ENCODE assay signal across 32 cellular contexts in the genomic region with DNA sequence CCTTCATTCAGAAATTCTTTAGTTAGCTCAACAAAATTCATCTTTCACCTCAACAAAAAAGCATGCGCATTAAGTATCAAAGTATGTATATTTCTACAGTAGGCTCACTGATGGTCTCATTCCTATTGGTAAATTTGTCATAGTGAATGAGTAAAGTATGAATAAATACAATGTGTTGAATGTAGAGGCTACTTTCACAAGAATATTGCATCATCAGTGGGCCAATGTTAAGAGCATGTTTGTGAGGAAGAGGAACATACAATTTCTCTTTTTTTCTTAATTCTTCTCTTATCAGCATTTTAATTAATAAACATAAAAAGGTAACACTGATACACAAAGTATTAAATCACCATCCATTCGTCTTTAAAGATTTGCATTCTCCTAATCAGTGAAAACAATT.
"Had no signal": no experiment of that assay in that cellular context is flagged by ENCODE, and none has a peak within 500 bp of the region (broad histone marks: within the 10 kb centered on the region; RNA-seq: fewer than 3 reads in every experiment).

No MANE protein-coding gene starts in this region.

- H3K9me3 ChIP-seq: esophagus muscularis mucosa, left lung, mucosa of descending colon, ovary, thoracic aorta, uterus had no signal

- DNase-seq: activated CD4-positive, alpha-beta T cell treated with anti-CD3 and anti-CD28 coated beads for 48 hours; activated CD4-positive, alpha-beta T cell treated with anti-CD3 and anti-CD28 coated beads, Interleukin-2, amount 50 U/mL, for 48 hours; activated CD8-positive, alpha-beta memory T cell treated with anti-CD3 and anti-CD28 coated beads for 24 hours; activated gamma-delta T cell; activated naive CD4-positive, alpha-beta T cell treated with anti-CD3 and anti-CD28 coated beads, Interleukin-2, amount 10 ng/mL, durations not matched to agents 7 days and 5 days; activated naive CD8-positive, alpha-beta T cell treated with anti-CD3 and anti-CD28 coated beads, Interleukin-2, amount 10 ng/mL, durations not matched to agents 7 days and 5 days; amniotic stem cell; brain microvascular endothelial cell; caudate nucleus; endodermal cell; heart left ventricle; hypothalamus; immature natural killer cell; left lung; mucosa of descending colon; ovary; stimulated activated CD4-positive, alpha-beta T cell treated with anti-CD3 and anti-CD28 coated beads, Interleukin-4, amount 100 ng/mL, for 24 hours; T-helper 9 cell; uterus; WERI-Rb-1 had no signal

- H3K4me1 ChIP-seq: left lung, uterus had no signal

- H3K4me3 ChIP-seq: esophagus muscularis mucosa, heart left ventricle, left lung, lung, mucosa of descending colon, ovary, skin epidermis, thoracic aorta, uterus had no signal

- H3K27me3 ChIP-seq: brain microvascular endothelial cell, esophagus muscularis mucosa, heart left ventricle, left lung, ovary, uterus had no signal

- H3K9me3 Mint-ChIP-seq: activated naive CD4-positive, alpha-beta T cell treated with anti-CD3 and anti-CD28 coated beads, Interleukin-2, amount 10 ng/mL, durations not matched to agents 7 days and 5 days; activated naive CD8-positive, alpha-beta T cell treated with anti-CD3 and anti-CD28 coated beads, Interleukin-2, amount 10 ng/mL, durations not matched to agents 7 days and 5 days; stimulated activated effector memory CD8-positive, alpha-beta T cell treated with anti-CD3 and anti-CD28 coated beads, Interleukin-12 subunit alpha, Interleukin-12 subunit beta, amount 100 ng/mL, for 72 hours; type B pancreatic cell had no signal

- H3K36me3 ChIP-seq: brain microvascular endothelial cell, esophagus muscularis mucosa, heart left ventricle, left lung, ovary, thoracic aorta, uterus, WERI-Rb-1 had no signal

- H3K27me3 Mint-ChIP-seq: activated naive CD4-positive, alpha-beta T cell treated with anti-CD3 and anti-CD28 coated beads, Interleukin-2, amount 10 ng/mL, durations not matched to agents 7 days and 5 days; activated naive CD8-positive, alpha-beta T cell treated with anti-CD3 and anti-CD28 coated beads, Interleukin-2, amount 10 ng/mL, durations not matched to agents 7 days and 5 days; progenitor cell of endocrine pancreas; stimulated activated naive CD8-positive, alpha-beta T cell treated with anti-CD3 and anti-CD28 coated beads, Interleukin-15, Interleukin-2, amounts not matched to agents 100 ng/mL and 50 ng/mL, for 24 hours; type B pancreatic cell had no signal

- ATAC-seq: activated CD4-positive, CD25-positive, alpha-beta regulatory T cell treated with anti-CD3 and anti-CD28 coated beads, Interleukin-2, amount 50 U/mL, for 24 hours; heart left ventricle; left lung; mucosa of descending colon; sciatic nerve; stimulated activated effector memory CD8-positive, alpha-beta T cell treated with anti-CD3 and anti-CD28 coated beads, Interleukin-12 subunit alpha, Interleukin-12 subunit beta, amount 100 ng/mL, for 72 hours had no signal

- FAIRE-seq: astrocyte had no signal

- H3K27ac ChIP-seq: brain microvascular endothelial cell, esophagus muscularis mucosa, heart left ventricle, left lung, ovary, skin epidermis, thoracic aorta, uterus, WERI-Rb-1 had no signal

- H3K4me1 Mint-ChIP-seq: activated naive CD4-positive, alpha-beta T cell treated with anti-CD3 and anti-CD28 coated beads, Interleukin-2, amount 10 ng/mL, durations not matched to agents 7 days and 5 days; activated naive CD8-positive, alpha-beta T cell treated with anti-CD3 and anti-CD28 coated beads, Interleukin-2, amount 10 ng/mL, durations not matched to agents 7 days and 5 days; endodermal cell; immature natural killer cell; nephron; stimulated activated effector memory CD8-positive, alpha-beta T cell treated with anti-CD3 and anti-CD28 coated beads, Interleukin-12 subunit alpha, Interleukin-12 subunit beta, amount 100 ng/mL, for 72 hours had no signal

- H3K36me3 Mint-ChIP-seq: activated naive CD4-positive, alpha-beta T cell treated with anti-CD3 and anti-CD28 coated beads, Interleukin-2, amount 10 ng/mL, durations not matched to agents 7 days and 5 days; activated naive CD8-positive, alpha-beta T cell treated with anti-CD3 and anti-CD28 coated beads, Interleukin-2, amount 10 ng/mL, durations not matched to agents 7 days and 5 days; immature natural killer cell; stimulated activated effector memory CD8-positive, alpha-beta T cell treated with anti-CD3 and anti-CD28 coated beads, Interleukin-12 subunit alpha, Interleukin-12 subunit beta, amount 100 ng/mL, for 72 hours; type B pancreatic cell had no signal

- H3K4me3 Mint-ChIP-seq: activated naive CD4-positive, alpha-beta T cell treated with anti-CD3 and anti-CD28 coated beads, Interleukin-2, amount 10 ng/mL, durations not matched to agents 7 days and 5 days; activated naive CD8-positive, alpha-beta T cell treated with anti-CD3 and anti-CD28 coated beads, Interleukin-2, amount 10 ng/mL, durations not matched to agents 7 days and 5 days; endodermal cell; immature natural killer cell; nephron; stimulated activated effector memory CD8-positive, alpha-beta T cell treated with anti-CD3 and anti-CD28 coated beads, Interleukin-12 subunit alpha, Interleukin-12 subunit beta, amount 100 ng/mL, for 72 hours; stimulated activated naive CD8-positive, alpha-beta T cell treated with anti-CD3 and anti-CD28 coated beads, Interleukin-15, Interleukin-2, amounts not matched to agents 100 ng/mL and 50 ng/mL, for 24 hours; type B pancreatic cell had no signal

- H3K27ac Mint-ChIP-seq: activated naive CD4-positive, alpha-beta T cell treated with anti-CD3 and anti-CD28 coated beads, Interleukin-2, amount 10 ng/mL, durations not matched to agents 7 days and 5 days; activated naive CD8-positive, alpha-beta T cell treated with anti-CD3 and anti-CD28 coated beads, Interleukin-2, amount 10 ng/mL, durations not matched to agents 7 days and 5 days; endodermal cell; immature natural killer cell; nephron; progenitor cell of endocrine pancreas; stimulated activated effector memory CD8-positive, alpha-beta T cell treated with anti-CD3 and anti-CD28 coated beads, Interleukin-12 subunit alpha, Interleukin-12 subunit beta, amount 100 ng/mL, for 72 hours; stimulated activated naive CD8-positive, alpha-beta T cell treated with anti-CD3 and anti-CD28 coated beads, Interleukin-15, Interleukin-2, amounts not matched to agents 100 ng/mL and 50 ng/mL, for 24 hours; type B pancreatic cell had no signal
